Comparison of ENCODE assay signal across 1 cellular context in the genomic region with DNA sequence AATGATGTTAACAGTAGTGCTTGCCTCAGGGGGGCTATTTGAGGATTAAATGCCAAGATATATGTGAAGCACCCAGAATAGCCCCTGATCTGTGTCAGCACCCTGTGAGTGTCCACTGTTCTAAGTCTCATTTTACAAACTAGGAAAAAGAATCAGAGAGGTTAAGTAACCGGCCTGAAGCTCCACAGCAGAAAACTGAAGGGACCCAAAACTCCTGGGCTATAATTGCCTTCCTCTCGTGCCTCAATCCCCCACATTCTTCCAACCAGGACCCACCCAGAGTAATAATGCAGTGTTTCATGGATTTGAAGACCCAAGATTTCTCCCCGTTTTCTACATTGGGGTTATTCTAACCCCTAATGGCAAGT.
A peak's percentile ranks its signal among the peaks of the same experiment; 100 is the strongest.
TF ChIP-seq lines count a peak whose summit lies in the region.

No MANE protein-coding gene starts in this region.

TF ChIP-seq in K562, 482 proteins besides CTCF, POLR2A, EP300 and RAD21:
- peak; percentile 78 for TF ChIP-seq BCOR (IDR thresholded peaks at IDR 0.05)
- TF ChIP-seq ZFP36 (IDR thresholded peaks at IDR 0.05; ENCODE audit: low read depth, low read length, partially characterized antibody), result peak; percentile 64
- TF ChIP-seq KDM1A (IDR thresholded peaks at IDR 0.05), result peak; percentile 27 to 49; a peak in 1 of 4 replicates
- no peak for TF ChIP-seq MYNN (IDR thresholded peaks at IDR 0.05)
- TF ChIP-seq MYNN (CRISPR knock-in tag; IDR thresholded peaks at IDR 0.05), result no peak
- peak; percentile 20; the same call in 1 of the 2 replicates for TF ChIP-seq ADNP (tag; IDR thresholded peaks at IDR 0.05)
- no peak for TF ChIP-seq CBX8 (IDR thresholded peaks at IDR 0.05; ENCODE audit: borderline replicate concordance, extremely low read depth, low read depth, low read length, poor library complexity, severe bottlenecking)
- peak; percentile 96 for TF ChIP-seq RBM25 (IDR thresholded peaks at IDR 0.05; ENCODE audit: low read depth, low read length, severe bottlenecking)
- TF ChIP-seq KDM4B (IDR thresholded peaks at IDR 0.05; ENCODE audit: borderline replicate concordance in 2 of 2, low read depth in 1 of 2), result no peak
TF ChIP-seq in K562: peak in this region for 5.
